ENCODE assay signal across 10 cellular contexts in genomic region chr6:87714093-87714809, GRCh38. TPM values are rescaled to one million over a fixed set of nuclear protein-coding genes. Genes with fewer than 3 reads are reported as not detected.
DNase-seq lines count a peak whose midpoint lies in the region; ATAC-seq and TF ChIP-seq lines count a peak whose summit lies in the region.
"Had no signal": no experiment of that assay in that cellular context is flagged by ENCODE, and none has a peak within 500 bp of the region (broad histone marks: within the 10 kb centered on the region; RNA-seq: fewer than 3 reads in every experiment).

No MANE protein-coding gene starts in this region.

- H4K20me1 ChIP-seq in mammary epithelial cell (ENCODE audit: insufficient read depth, low read length) = no peaks in the 10 kb centered on the region

- no peak overlapping the region for H3K9ac ChIP-seq in mammary epithelial cell (ENCODE audit: insufficient read depth, low read length)

- peak overlapping the region; percentile 20 for H3K4me2 ChIP-seq in mammary epithelial cell (ENCODE audit: insufficient read depth, low read depth, low read length)

- H3K27me3 ChIP-seq in mammary epithelial cell (ENCODE audit: insufficient read depth, low read length) = no peaks in the 10 kb centered on the region

- dilution Hi-C loops in mammary epithelial cell (cut with HindIII; ENCODE audit: low sequenced_read_pairs) = loop anchor here (5.0 kb wide), 1 partner anchor 93 kb away; no protein-coding TSS in a partner anchor

- peaks cover 10% of the 10 kb centered on the region for H3K4me1 Mint-ChIP-seq in activated naive CD4-positive, alpha-beta T cell treated with anti-CD3 and anti-CD28 coated beads, Interleukin-2, amount 10 ng/mL, durations not matched to agents 7 days and 5 days

- H3K79me2 ChIP-seq in mammary epithelial cell (ENCODE audit: insufficient read depth, low read length) = no peaks in the 10 kb centered on the region

- no peaks in the 10 kb centered on the region for H3K9me3 ChIP-seq in mammary epithelial cell (replicated peaks; ENCODE audit: insufficient read depth, low read length)

- in situ Hi-C loops in mammary epithelial cell (cut with MboI; ENCODE audit: low sequenced_read_pairs in 2 of 2) = no loop called here

- DNase-seq in activated naive CD4-positive, alpha-beta T cell treated with anti-CD3 and anti-CD28 coated beads, Interleukin-2, amount 50 U/mL, for 72 hours (ENCODE audit: low spot score in 2 of 2) = no peak
- no peak for DNase-seq in activated naive CD4-positive, alpha-beta T cell treated with anti-CD3 and anti-CD28 coated beads, Interleukin-2, amount 10 ng/mL, durations not matched to agents 7 days and 5 days
- DNase-seq in HT1080 (ENCODE audit: low read depth) (peak; percentile 97), mammary epithelial cell (peak; percentile 97), stromal cell of bone marrow (ENCODE audit: low read depth) (peak; percentile 81), HuH-7.5 (ENCODE audit: low spot score) (no peak), cerebellum (ENCODE audit: low spot score) (no peak)
- DNase-seq: immature natural killer cell had no signal

- ATAC-seq in activated naive CD4-positive, alpha-beta T cell treated with anti-CD3 and anti-CD28 coated beads, Interleukin-2, amount 50 U/mL, for 72 hours = peak; percentile 82 to 90
- ATAC-seq in HG02973 (IDR thresholded peaks at IDR 0.05; ENCODE audit: unreplicated experiment) = no peak

- peaks cover 28% of the 10 kb centered on the region for H3K4me1 ChIP-seq in mammary epithelial cell (ENCODE audit: insufficient read depth, low read length)

- TF ChIP-seq CTCF in mammary epithelial cell (conservative IDR thresholded peaks at IDR 0.05 in 1 of 2, IDR thresholded peaks at IDR 0.05 in 1 of 2; ENCODE audit: extremely low read depth in 1 of 2, insufficient read depth in 1 of 2, low read depth in 1 of 2, low read length in 2 of 2) = no peak

- peak overlapping the region; percentile 53 for H3K27ac ChIP-seq in mammary epithelial cell (ENCODE audit: insufficient read depth, low read depth, low read length)
- H3K27ac ChIP-seq: C4-2B had no signal

- H3K9me3 Mint-ChIP-seq in activated naive CD4-positive, alpha-beta T cell treated with anti-CD3 and anti-CD28 coated beads, Interleukin-2, amount 50 U/mL, for 72 hours = no peaks in the 10 kb centered on the region
- no peaks in the 10 kb centered on the region for H3K9me3 Mint-ChIP-seq in activated naive CD4-positive, alpha-beta T cell treated with anti-CD3 and anti-CD28 coated beads, Interleukin-2, amount 10 ng/mL, durations not matched to agents 7 days and 5 days
- H3K9me3 Mint-ChIP-seq: immature natural killer cell had no signal

- intact Hi-C loops in mammary epithelial cell (cut with micrococcal nuclease) = loop anchor here (2.0 kb wide), 1 partner anchor 19 kb away; no protein-coding TSS in a partner anchor

- TSS peak; percentile 69 for BruUV-seq in mammary epithelial cell (replicated peaks; lab: Mats Ljungman, UMichigan)

- H3K36me3 ChIP-seq in mammary epithelial cell (ENCODE audit: insufficient read depth, low read length) = no peaks in the 10 kb centered on the region

- H3K36me3 Mint-ChIP-seq in activated naive CD4-positive, alpha-beta T cell treated with anti-CD3 and anti-CD28 coated beads, Interleukin-2, amount 50 U/mL, for 72 hours = no peaks in the 10 kb centered on the region
- no peaks in the 10 kb centered on the region for H3K36me3 Mint-ChIP-seq in activated naive CD4-positive, alpha-beta T cell treated with anti-CD3 and anti-CD28 coated beads, Interleukin-2, amount 10 ng/mL, durations not matched to agents 7 days and 5 days
- H3K36me3 Mint-ChIP-seq: immature natural killer cell had no signal

- H3K27ac Mint-ChIP-seq in activated naive CD4-positive, alpha-beta T cell treated with anti-CD3 and anti-CD28 coated beads, Interleukin-2, amount 50 U/mL, for 72 hours = no peak overlapping the region
- no peak overlapping the region for H3K27ac Mint-ChIP-seq in activated naive CD4-positive, alpha-beta T cell treated with anti-CD3 and anti-CD28 coated beads, Interleukin-2, amount 10 ng/mL, durations not matched to agents 7 days and 5 days

- CTCF ChIA-PET in activated naive CD4-positive, alpha-beta T cell treated with anti-CD3 and anti-CD28 coated beads, Interleukin-2, amount 10 ng/mL, durations not matched to agents 7 days and 5 days (lab: Charles Lee) = interaction anchor here (0.7 to 1.2 kb wide), 3 partner anchors 8 to 117 kb away, joined by 3 to 4 read pairs (median 3); no protein-coding TSS in a partner anchor
- CTCF ChIA-PET in mammary epithelial cell (lab: Charles Lee; ENCODE audit: low non-redundant PET) = interaction anchor here (0.9 kb wide), 1 partner anchor 15 kb away, joined by 8 read pairs; no protein-coding TSS in a partner anchor

- H3K4me3 ChIP-seq in mammary epithelial cell (replicated peaks in 1 of 3; ENCODE audit: insufficient read depth in 1 of 3, low read depth in 2 of 3, low read length in 3 of 3) = no peak overlapping the region

- no peaks in the 10 kb centered on the region for H3K27me3 Mint-ChIP-seq in activated naive CD4-positive, alpha-beta T cell treated with anti-CD3 and anti-CD28 coated beads, Interleukin-2, amount 10 ng/mL, durations not matched to agents 7 days and 5 days

- 0% methylated on average over 2 of the region's 2 CpGs for WGBS in mammary epithelial cell (ENCODE audit: low coverage, missing lambda C conversion rate)

- H3K4me3 Mint-ChIP-seq in activated naive CD4-positive, alpha-beta T cell treated with anti-CD3 and anti-CD28 coated beads, Interleukin-2, amount 10 ng/mL, durations not matched to agents 7 days and 5 days = no peak overlapping the region
- H3K4me3 Mint-ChIP-seq: immature natural killer cell had no signal

- H2AFZ ChIP-seq in mammary epithelial cell (ENCODE audit: low read depth, low read length) = peak overlapping the region; percentile 32

RNA-seq across cellular contexts. Expression of gene AKIRIN2, which starts 12.2 kb away (rescaled TPM):
- 10 to 100 TPM; 48.8 to 63.4 TPM for total RNA-seq in activated naive CD4-positive, alpha-beta T cell treated with anti-CD3 and anti-CD28 coated beads, Interleukin-2, amount 50 U/mL, for 72 hours
- total RNA-seq in HT1080 (2014; rRNA removed; shearing (Covaris generic)) = 19.4 and 32.4 TPM in 2 replicates
- polyA plus RNA-seq in HT1080 (2015; cell fraction: cytosol; rRNA removed) = 79.7 and 87.3 TPM in 2 replicates
- polyA plus RNA-seq in HT1080 (2015; cell fraction: nucleus; rRNA removed) = 71.7 and 86.0 TPM in 2 replicates
- total RNA-seq in mammary epithelial cell (10 to 100 TPM; 32.7 to 65.7 TPM), cerebellum (48.5 TPM)
- 23.1 TPM for polyA plus RNA-seq in mammary epithelial cell
- 36.7 TPM for polyA minus RNA-seq in mammary epithelial cell

Comparison
In these comparisons a context has a peak if more than half of its experiments do, and no peak if none do; other contexts are left out.
1. DNase-seq: peak in HT1080 (single experiment), mammary epithelial cell (single experiment) and stromal cell of bone marrow (single experiment); none in activated naive CD4-positive, alpha-beta T cell treated with anti-CD3 and anti-CD28 coated beads, Interleukin-2, amount 50 U/mL, for 72 hours (0 of 2), activated naive CD4-positive, alpha-beta T cell treated with anti-CD3 and anti-CD28 coated beads, Interleukin-2, amount 10 ng/mL, durations not matched to agents 7 days and 5 days (single experiment), HuH-7.5 (single experiment) and cerebellum (single experiment).